11 cellular contexts compared by ENCODE assay signal in genomic region chr10:97444212-97444611, GRCh38. TPM values are rescaled to one million over a fixed set of nuclear protein-coding genes. Genes with fewer than 3 reads are reported as not detected.
DNase-seq lines count a peak whose midpoint lies in the region; ATAC-seq, FAIRE-seq and TF ChIP-seq lines count a peak whose summit lies in the region.
"Had no signal": no experiment of that assay in that cellular context is flagged by ENCODE, and none has a peak within 500 bp of the region (broad histone marks: within the 10 kb centered on the region; RNA-seq: fewer than 3 reads in every experiment).

No MANE protein-coding gene starts in this region.

- TF ChIP-seq RAD21 in A549 (conservative IDR thresholded peaks at IDR 0.05 in 1 of 2, IDR thresholded peaks at IDR 0.05 in 1 of 2) (no peak), HCT116 (IDR thresholded peaks at IDR 0.05; ENCODE audit: low read depth) (no peak), GM12878 (IDR thresholded peaks at IDR 0.05; ENCODE audit: insufficient read depth, low read depth, low read length) (no peak)

- no peaks in the 10 kb centered on the region for H3K9me2 ChIP-seq in HCT116 (ENCODE audit: insufficient read depth)

- no peak for DNase-seq in A549 (ENCODE audit: low read depth in 1 of 2, low spot score in 1 of 2)
- no peak for DNase-seq in HCT116 (ENCODE audit: low read depth, low spot score)
- no peak for DNase-seq in GM12878 (ENCODE audit: low read depth, low spot score)
- no peak for DNase-seq in tibial nerve (ENCODE audit: low spot score in 2 of 2)
- DNase-seq: NCI-H2081 treated with DMSO at 0.1 percent for 48 hours, testis had no signal

- POLR2A ChIA-PET in A549 (lab: Yijun Ruan, JAX), result no interaction called here
- POLR2A ChIA-PET in HCT116 (lab: Charles Lee), result no interaction called here
- POLR2A ChIA-PET in GM12878 (lab: Charles Lee), result interaction anchor here (0.6 to 1.3 kb wide), 2 partner anchors 15 to 110 kb away, joined by 3 to 4 read pairs; no protein-coding TSS in a partner anchor

- no peak for FAIRE-seq in A549 (lab: Jason Lieb, UNC)
- FAIRE-seq in GM12878 (lab: Jason Lieb, UNC), result no peak
- FAIRE-seq: GM12891, islet of Langerhans had no signal

- H3K4me2 ChIP-seq in A549, result no peak overlapping the region; the same call in 2 of the 3 replicates
- peak overlapping the region; percentile 87 for H3K4me2 ChIP-seq in HCT116 (ENCODE audit: low read length)
- peak overlapping the region; percentile 91 for H3K4me2 ChIP-seq in GM12878 (ENCODE audit: control insufficient read depth, insufficient read depth)

- no peaks in the 10 kb centered on the region for H3K27me3 ChIP-seq in HCT116 (ENCODE audit: insufficient read depth, low read length)
- no peaks in the 10 kb centered on the region for H3K27me3 ChIP-seq in GM12878 (replicated peaks in 1 of 2; ENCODE audit: control insufficient read depth in 2 of 2, insufficient read depth in 2 of 2, low read length in 1 of 2)
- no peaks in the 10 kb centered on the region for H3K27me3 ChIP-seq in tibial nerve
- H3K27me3 ChIP-seq: testis had no signal

- ATAC-seq in A549, result no peak
- no peak for ATAC-seq in HCT116
- ATAC-seq in GM12878, result no peak
- no peak for ATAC-seq in HG03097 (IDR thresholded peaks at IDR 0.05; ENCODE audit: low FRiP score, unreplicated experiment)
- no peak for ATAC-seq in HG02642 (IDR thresholded peaks at IDR 0.05; ENCODE audit: poor library complexity, unreplicated experiment)
- ATAC-seq: Right ventricle myocardium inferior had no signal

- TF ChIP-seq CTCF in A549 (IDR thresholded peaks at IDR 0.05) (no peak), HCT116 (IDR thresholded peaks at IDR 0.05 in 2 of 3, conservative IDR thresholded peaks at IDR 0.05 in 1 of 3; ENCODE audit: borderline replicate concordance in 1 of 3, insufficient read depth in 1 of 3, low read depth in 2 of 3, low read length in 2 of 3) (no peak), GM12878 (IDR thresholded peaks at IDR 0.05 in 2 of 3, conservative IDR thresholded peaks at IDR 0.05 in 1 of 3; ENCODE audit: control insufficient read depth in 2 of 3, extremely low read depth in 1 of 3, insufficient read depth in 1 of 3, low read depth in 3 of 3, low read length in 3 of 3) (no peak), tibial nerve (IDR thresholded peaks at IDR 0.05) (no peak)

- BruUV-seq in HCT116 (replicated peaks; lab: Mats Ljungman, UMichigan) (no TSS peak), GM12878 (replicated peaks; lab: Mats Ljungman, UMichigan) (no TSS peak)

- intact Hi-C loops in HCT116 (cut with micrococcal nuclease) (no loop called here), GM12878 (cut with micrococcal nuclease; ENCODE audit: unreplicated experiment) (no loop called here)

- peaks cover 0 to 8% of the 10 kb centered on the region in 2 experiments; a peak in 1 of 4 replicates for H3K36me3 ChIP-seq in HCT116 (ENCODE audit: control insufficient read depth in 1 of 2, insufficient read depth in 2 of 2, low read length in 2 of 2)
- peaks cover 0 to 16% of the 10 kb centered on the region in 2 experiments; a peak in 3 of 4 replicates for H3K36me3 ChIP-seq in GM12878 (ENCODE audit: control insufficient read depth in 2 of 2, insufficient read depth in 2 of 2, low read length in 1 of 2)
- H3K36me3 ChIP-seq in tibial nerve, result peaks cover 0 to 30% (median 0%) of the 10 kb centered on the region in 3 donors

- H3K27ac ChIP-seq in A549 (no peak overlapping the region), HCT116 (ENCODE audit: low read depth, low read length) (no peak overlapping the region), GM12878 (ENCODE audit: control insufficient read depth, insufficient read depth) (no peak overlapping the region), tibial nerve (no peak overlapping the region)
- H3K27ac ChIP-seq: testis had no signal

- TF ChIP-seq POLR2A in A549 (IDR thresholded peaks at IDR 0.05; ENCODE audit: low read length), result no peak
- TF ChIP-seq POLR2A in HCT116 (IDR thresholded peaks at IDR 0.05; ENCODE audit: borderline replicate concordance, extremely low read depth, insufficient read depth, insufficient read length), result no peak
- TF ChIP-seq POLR2A in GM12878 (IDR thresholded peaks at IDR 0.05; ENCODE audit: low read depth, low read length), result no peak
- TF ChIP-seq POLR2A in tibial nerve (IDR thresholded peaks at IDR 0.05), result no peak

- H3K4me1 ChIP-seq in A549 (peaks cover 27% of the 10 kb centered on the region), HCT116 (ENCODE audit: control insufficient read depth in 1 of 2, insufficient read depth in 2 of 2, low read length in 2 of 2) (peaks cover 10 to 21% of the 10 kb centered on the region in 2 experiments), GM12878 (ENCODE audit: control insufficient read depth, insufficient read depth, low read length) (peaks cover 8% of the 10 kb centered on the region), tibial nerve (peaks cover 0 to 45% (median 21%) of the 10 kb centered on the region in 4 donors)

- no peak overlapping the region for H3K4me3 ChIP-seq in A549
- no peak overlapping the region; a peak in 1 of 4 replicates for H3K4me3 ChIP-seq in HCT116 (replicated peaks in 1 of 2; ENCODE audit: low read depth in 1 of 2, low read length in 2 of 2)
- H3K4me3 ChIP-seq in GM12878, result peak overlapping the region; percentile 89; the same call in 1 of the 2 replicates
- no peak overlapping the region for H3K4me3 ChIP-seq in tibial nerve
- H3K4me3 ChIP-seq: testis had no signal

- CTCF ChIA-PET in A549 (lab: Yijun Ruan, JAX), result interaction anchor here (0.6 to 3.1 kb wide), 8 partner anchors 10 to 806 kb away, joined by 3 to 10 read pairs (median 5); no protein-coding TSS in a partner anchor
- CTCF ChIA-PET in HCT116 (lab: Charles Lee), result no interaction called here
- CTCF ChIA-PET in GM12878 (lab: Yijun Ruan, JAX), result interaction anchor here (0.7 to 3.6 kb wide), 9 partner anchors 8 to 166 kb away, joined by 3 to 18 read pairs (median 4); partner anchors contain the start of gene RRP12

- in situ Hi-C loops in GM12878 (cut with MboI), result no loop called here

- H2AFZ ChIP-seq in HCT116 (ENCODE audit: low read depth, low read length, poor library complexity, severe bottlenecking) (no peak overlapping the region), GM12878 (ENCODE audit: control insufficient read depth, low read depth, low read length) (no peak overlapping the region)

- RAD21 ChIA-PET in HCT116 (lab: Charles Lee; ENCODE audit: low non-redundant PET in 1 of 2, low total read pairs in 2 of 2, uncharacterized antibody in 2 of 2, unreplicated experiment in 2 of 2) (no interaction called here), GM12878 (lab: Charles Lee; ENCODE audit: unreplicated experiment) (interaction anchor here (1.8 kb wide), 1 partner anchor 35 kb away, joined by 5 read pairs; no protein-coding TSS in a partner anchor)

- 92% methylated on average over 1 of the region's 1 CpG for WGBS in A549 (ENCODE audit: missing lambda C conversion rate)
- WGBS in GM12878 (ENCODE audit: insufficient coverage, insufficient replicate concordance, low lambda C conversion rate, missing lambda C conversion rate), result 5% methylated on average over 1 of the region's 1 CpG
- 93 to 95% methylated on average over 1 of the region's 1 CpG for WGBS in tibial nerve, 2 donors

- H3K9me3 ChIP-seq in A549, result no peaks in the 10 kb centered on the region
- no peaks in the 10 kb centered on the region for H3K9me3 ChIP-seq in HCT116 (ENCODE audit: control insufficient read depth in 1 of 2, insufficient read depth in 1 of 2, low read depth in 1 of 2, low read length in 2 of 2)
- no peaks in the 10 kb centered on the region; the same call in 2 of the 3 replicates for H3K9me3 ChIP-seq in GM12878 (replicated peaks; ENCODE audit: control insufficient read depth, insufficient read depth, low read length)
- no peaks in the 10 kb centered on the region for H3K9me3 ChIP-seq in tibial nerve
- H3K9me3 ChIP-seq: testis had no signal

- SMC1A ChIA-PET in GM12878 (lab: Charles Lee; ENCODE audit: uncharacterized antibody, unreplicated experiment), result interaction anchor here (0.8 to 3.0 kb wide), 6 partner anchors 13 to 723 kb away, joined by 3 to 12 read pairs (median 4); no protein-coding TSS in a partner anchor

- H4K20me1 ChIP-seq in HCT116 (ENCODE audit: insufficient read depth) (no peaks in the 10 kb centered on the region), GM12878 (ENCODE audit: control insufficient read depth, insufficient read depth) (no peaks in the 10 kb centered on the region)

- H3K79me2 ChIP-seq in HCT116 (ENCODE audit: insufficient read depth, low read length), result peaks cover 53% of the 10 kb centered on the region
- peaks cover 36% of the 10 kb centered on the region for H3K79me2 ChIP-seq in GM12878 (ENCODE audit: control insufficient read depth, insufficient read depth, low read length)

- H3K9ac ChIP-seq in HCT116 (ENCODE audit: low read length), result no peak overlapping the region
- no peak overlapping the region for H3K9ac ChIP-seq in GM12878 (ENCODE audit: control insufficient read depth, insufficient read depth, low read length)

- TF ChIP-seq EP300 in A549 (IDR thresholded peaks at IDR 0.05) (no peak), GM12878 (IDR thresholded peaks at IDR 0.05; ENCODE audit: borderline replicate concordance in 1 of 2, control insufficient read depth in 1 of 2, low read depth in 2 of 2, low read length in 2 of 2) (no peak), tibial nerve (IDR thresholded peaks at IDR 0.05) (no peak)

RNA-seq across cellular contexts. Expression of gene EXOSC1, which starts 1.6 kb away (rescaled TPM):
- 64.0 and 71.7 TPM in 2 replicates for polyA plus RNA-seq in A549 (2011; rRNA removed)
- 61.0 and 63.8 TPM in 2 replicates for polyA plus RNA-seq in A549 (2012; cell fraction: cytosol; rRNA removed)
- polyA plus RNA-seq in A549 (2012; cell fraction: nucleus; rRNA removed), result 30.0 and 36.1 TPM in 2 replicates
- polyA plus RNA-seq in A549 (2017; fragmentation: RNase III; extraction: RNeasy Plus Mini Kit Qiagen cat#74134 plus additional on column Dnase treatment), result 54.0 to 54.8 TPM (median 54.8 TPM) in 3 replicates
- polyA minus RNA-seq in A549 (2011; rRNA and poly(A)+ RNA removed), result 37.4 and 41.4 TPM in 2 replicates
- 38.9 TPM for total RNA-seq in HCT116 (2021; ENCODE audit: unreplicated experiment)
- 44.7 and 53.0 TPM in 2 replicates for polyA plus RNA-seq in HCT116 (2012)
- total RNA-seq in GM12878 (2013; cell fraction: nucleolus; rRNA removed), result 32.7 and 33.1 TPM in 2 replicates
- total RNA-seq in GM12878 (2014; rRNA removed), result 63.1 and 65.8 TPM in 2 replicates
- 63.8 and 65.7 TPM in 2 replicates for total RNA-seq in GM12878 (2014; rRNA removed; fragmentation: Illumina TruSeq; extraction: Trizol)
- total RNA-seq in GM12878 (2021), result 43.4 and 50.3 TPM in 2 replicates
- 43.6 TPM for polyA plus RNA-seq in GM12878 (2011; ENCODE audit: low read depth)
- 50.8 and 53.7 TPM in 2 replicates for polyA plus RNA-seq in GM12878 (2011; rRNA removed)
- 56.7 and 58.7 TPM in 2 replicates for polyA plus RNA-seq in GM12878 (2011; cell fraction: cytosol; rRNA removed)
- 27.4 and 30.1 TPM in 2 replicates for polyA plus RNA-seq in GM12878 (2011; cell fraction: nucleus; rRNA removed)
- 44.2 and 44.4 TPM in 2 replicates for polyA plus RNA-seq in GM12878 (2012)
- 80.5 and 83.4 TPM in 2 replicates for polyA plus RNA-seq in GM12878 (2014; fragmentation: Illumina TruSeq; extraction: Trizol)
- 100 to 1,000 TPM in 1 of 2 experiments, 10 to 100 TPM in 1; 88.8 to 121 TPM for polyA plus RNA-seq in GM12878 (2014; fragmentation: Nextera tagmentation; extraction: Ambion mirVana)
- polyA plus RNA-seq in GM12878 (2014; rRNA removed), result 65.7 and 66.7 TPM in 2 replicates
- 100 to 1,000 TPM; 116 to 119 TPM for polyA plus RNA-seq in GM12878 (2016; fragmentation: Nextera tagmentation; extraction: Ambion mirVana)
- polyA minus RNA-seq in GM12878 (2011; rRNA and poly(A)+ RNA removed), result 30.1 and 31.1 TPM in 2 replicates
- polyA minus RNA-seq in GM12878 (2011; cell fraction: cytosol; rRNA and poly(A)+ RNA removed), result 6.4 and 13.6 TPM in 2 replicates
- 9.2 and 15.8 TPM in 2 replicates for polyA minus RNA-seq in GM12878 (2011; cell fraction: nucleus; rRNA and poly(A)+ RNA removed)
- total RNA-seq in tibial nerve, result 10 to 100 TPM; 21.6 to 40.8 (median 33.4) TPM

RNA-seq across cellular contexts. Expression of gene ZDHHC16, which starts 1.8 kb away (rescaled TPM):
- 57.0 and 71.6 TPM in 2 replicates for polyA plus RNA-seq in A549 (2011; rRNA removed)
- polyA plus RNA-seq in A549 (2012; cell fraction: cytosol; rRNA removed), result 70.1 and 86.8 TPM in 2 replicates
- polyA plus RNA-seq in A549 (2012; cell fraction: nucleus; rRNA removed), result 65.8 and 75.7 TPM in 2 replicates
- 47.7 to 53.0 TPM (median 51.0 TPM) in 3 replicates for polyA plus RNA-seq in A549 (2017; fragmentation: RNase III; extraction: RNeasy Plus Mini Kit Qiagen cat#74134 plus additional on column Dnase treatment)
- polyA minus RNA-seq in A549 (2011; rRNA and poly(A)+ RNA removed), result 95.0 and 111 TPM in 2 replicates
- 34.0 TPM for total RNA-seq in HCT116 (2021; ENCODE audit: unreplicated experiment)
- 23.9 and 32.2 TPM in 2 replicates for polyA plus RNA-seq in HCT116 (2012)
- 27.9 and 36.8 TPM in 2 replicates for total RNA-seq in GM12878 (2013; cell fraction: nucleolus; rRNA removed)
- total RNA-seq in GM12878 (2014; rRNA removed), result 30.0 and 30.6 TPM in 2 replicates
- total RNA-seq in GM12878 (2014; rRNA removed; fragmentation: Illumina TruSeq; extraction: Trizol), result 27.3 and 29.6 TPM in 2 replicates
- 27.7 and 30.5 TPM in 2 replicates for total RNA-seq in GM12878 (2021)
- polyA plus RNA-seq in GM12878 (2011; ENCODE audit: low read depth), result 11.7 TPM
- polyA plus RNA-seq in GM12878 (2011; rRNA removed), result 17.6 and 25.7 TPM in 2 replicates
- polyA plus RNA-seq in GM12878 (2011; cell fraction: cytosol; rRNA removed), result 42.2 and 45.9 TPM in 2 replicates
- polyA plus RNA-seq in GM12878 (2011; cell fraction: nucleus; rRNA removed), result 36.1 and 42.5 TPM in 2 replicates
- 14.2 and 16.8 TPM in 2 replicates for polyA plus RNA-seq in GM12878 (2012)
- polyA plus RNA-seq in GM12878 (2014; fragmentation: Illumina TruSeq; extraction: Trizol), result 40.7 and 43.2 TPM in 2 replicates
- 10 to 100 TPM; 16.8 to 20.0 TPM for polyA plus RNA-seq in GM12878 (2014; fragmentation: Nextera tagmentation; extraction: Ambion mirVana)
- 26.5 and 27.8 TPM in 2 replicates for polyA plus RNA-seq in GM12878 (2014; rRNA removed)
- 10 to 100 TPM; 56.6 to 63.1 TPM for polyA plus RNA-seq in GM12878 (2016; fragmentation: Nextera tagmentation; extraction: Ambion mirVana)
- polyA minus RNA-seq in GM12878 (2011; rRNA and poly(A)+ RNA removed), result 45.6 and 55.0 TPM in 2 replicates
- 8.7 and 10.7 TPM in 2 replicates for polyA minus RNA-seq in GM12878 (2011; cell fraction: cytosol; rRNA and poly(A)+ RNA removed)
- 15.4 and 26.1 TPM in 2 replicates for polyA minus RNA-seq in GM12878 (2011; cell fraction: nucleus; rRNA and poly(A)+ RNA removed)
- total RNA-seq in tibial nerve, result 10 to 100 TPM; 26.4 to 50.4 (median 36.0) TPM

RNA-seq across cellular contexts. Expression of gene PGAM1, which starts 18.2 kb away (rescaled TPM):
- polyA plus RNA-seq in A549 (2011; rRNA removed) (459 and 516 TPM in 2 replicates), A549 (2017; fragmentation: RNase III; extraction: RNeasy Plus Mini Kit Qiagen cat#74134 plus additional on column Dnase treatment) (516 to 557 TPM (median 525 TPM) in 3 replicates), GM12878 (2011; rRNA removed) (1,223 and 1,362 TPM in 2 replicates), GM12878 (2014; fragmentation: Illumina TruSeq; extraction: Trizol) (458 and 657 TPM in 2 replicates), GM12878 (2014; fragmentation: Nextera tagmentation; extraction: Ambion mirVana) (100 to 1,000 TPM; 115 to 271 TPM), GM12878 (2014; rRNA removed) (761 and 772 TPM in 2 replicates), GM12878 (2016; fragmentation: Nextera tagmentation; extraction: Ambion mirVana) (1,000 to 10,000 TPM; 1,161 to 1,235 TPM)
- polyA plus RNA-seq in A549 (2012; cell fraction: cytosol; rRNA removed), result 497 and 598 TPM in 2 replicates
- polyA plus RNA-seq in A549 (2012; cell fraction: nucleus; rRNA removed), result 365 and 373 TPM in 2 replicates
- polyA minus RNA-seq in A549 (2011; rRNA and poly(A)+ RNA removed), result 361 and 374 TPM in 2 replicates
- total RNA-seq in HCT116 (2021; ENCODE audit: unreplicated experiment) (497 TPM), GM12878 (2014; rRNA removed) (900 and 915 TPM in 2 replicates), GM12878 (2014; rRNA removed; fragmentation: Illumina TruSeq; extraction: Trizol) (522 and 529 TPM in 2 replicates), GM12878 (2021) (716 and 743 TPM in 2 replicates), tibial nerve (100 to 1,000 TPM; 142 to 166 (median 155) TPM)
- 584 and 661 TPM in 2 replicates for polyA plus RNA-seq in HCT116 (2012)
- 129 and 132 TPM in 2 replicates for total RNA-seq in GM12878 (2013; cell fraction: nucleolus; rRNA removed)
- 616 TPM for polyA plus RNA-seq in GM12878 (2011; ENCODE audit: low read depth)
- 1,432 and 1,474 TPM in 2 replicates for polyA plus RNA-seq in GM12878 (2011; cell fraction: cytosol; rRNA removed)
- polyA plus RNA-seq in GM12878 (2011; cell fraction: nucleus; rRNA removed), result 542 and 632 TPM in 2 replicates
- 909 and 1,002 TPM in 2 replicates for polyA plus RNA-seq in GM12878 (2012)
- 705 and 1,086 TPM in 2 replicates for polyA minus RNA-seq in GM12878 (2011; rRNA and poly(A)+ RNA removed)
- 277 and 295 TPM in 2 replicates for polyA minus RNA-seq in GM12878 (2011; cell fraction: cytosol; rRNA and poly(A)+ RNA removed)
- 144 and 158 TPM in 2 replicates for polyA minus RNA-seq in GM12878 (2011; cell fraction: nucleus; rRNA and poly(A)+ RNA removed)

RNA-seq across cellular contexts. Expression of gene RRP12, which starts 43.1 kb away (rescaled TPM):
- polyA plus RNA-seq in A549 (2011; rRNA removed) (38.1 and 40.8 TPM in 2 replicates), A549 (2017; fragmentation: RNase III; extraction: RNeasy Plus Mini Kit Qiagen cat#74134 plus additional on column Dnase treatment) (37.0 to 43.9 TPM (median 37.9 TPM) in 3 replicates), GM12878 (2011; rRNA removed) (5.0 and 13.9 TPM in 2 replicates), GM12878 (2014; fragmentation: Illumina TruSeq; extraction: Trizol) (5.1 and 16.5 TPM in 2 replicates), GM12878 (2014; fragmentation: Nextera tagmentation; extraction: Ambion mirVana) (1 to 10 TPM; 5.3 to 5.7 TPM), GM12878 (2014; rRNA removed) (17.1 and 22.1 TPM in 2 replicates), GM12878 (2016; fragmentation: Nextera tagmentation; extraction: Ambion mirVana) (10 to 100 TPM; 47.2 to 48.7 TPM)
- polyA plus RNA-seq in A549 (2012; cell fraction: cytosol; rRNA removed), result 29.5 and 30.1 TPM in 2 replicates
- polyA plus RNA-seq in A549 (2012; cell fraction: nucleus; rRNA removed), result 110 and 127 TPM in 2 replicates
- 66.7 and 83.7 TPM in 2 replicates for polyA minus RNA-seq in A549 (2011; rRNA and poly(A)+ RNA removed)
- total RNA-seq in HCT116 (2021; ENCODE audit: unreplicated experiment) (67.0 TPM), GM12878 (2014; rRNA removed) (27.2 and 32.6 TPM in 2 replicates), GM12878 (2014; rRNA removed; fragmentation: Illumina TruSeq; extraction: Trizol) (14.6 and 14.9 TPM in 2 replicates), GM12878 (2021) (47.7 and 48.3 TPM in 2 replicates), tibial nerve (10 to 100 TPM; 14.7 to 50.7 (median 24.4) TPM)
- polyA plus RNA-seq in HCT116 (2012), result 44.4 and 47.7 TPM in 2 replicates
- 71.8 and 82.0 TPM in 2 replicates for total RNA-seq in GM12878 (2013; cell fraction: nucleolus; rRNA removed)
- polyA plus RNA-seq in GM12878 (2011; ENCODE audit: low read depth), result 9.1 TPM
- 8.6 and 8.9 TPM in 2 replicates for polyA plus RNA-seq in GM12878 (2011; cell fraction: cytosol; rRNA removed)
- polyA plus RNA-seq in GM12878 (2011; cell fraction: nucleus; rRNA removed), result 38.5 and 56.3 TPM in 2 replicates
- polyA plus RNA-seq in GM12878 (2012), result 14.7 and 17.0 TPM in 2 replicates
- polyA minus RNA-seq in GM12878 (2011; rRNA and poly(A)+ RNA removed), result 19.9 and 23.0 TPM in 2 replicates
- 7.4 and 14.5 TPM in 2 replicates for polyA minus RNA-seq in GM12878 (2011; cell fraction: cytosol; rRNA and poly(A)+ RNA removed)
- polyA minus RNA-seq in GM12878 (2011; cell fraction: nucleus; rRNA and poly(A)+ RNA removed), result 22.7 and 41.5 TPM in 2 replicates

RNA-seq across cellular contexts. Expression of gene MMS19, which starts 54.0 kb away (rescaled TPM):
- 65.6 and 83.4 TPM in 2 replicates for polyA plus RNA-seq in A549 (2011; rRNA removed)
- polyA plus RNA-seq in A549 (2012; cell fraction: cytosol; rRNA removed), result 58.3 and 75.3 TPM in 2 replicates
- 193 and 200 TPM in 2 replicates for polyA plus RNA-seq in A549 (2012; cell fraction: nucleus; rRNA removed)
- polyA plus RNA-seq in A549 (2017; fragmentation: RNase III; extraction: RNeasy Plus Mini Kit Qiagen cat#74134 plus additional on column Dnase treatment), result 56.3 to 60.6 TPM (median 60.4 TPM) in 3 replicates
- 136 and 153 TPM in 2 replicates for polyA minus RNA-seq in A549 (2011; rRNA and poly(A)+ RNA removed)
- 101 TPM for total RNA-seq in HCT116 (2021; ENCODE audit: unreplicated experiment)
- 87.2 and 107 TPM in 2 replicates for polyA plus RNA-seq in HCT116 (2012)
- total RNA-seq in GM12878 (2013; cell fraction: nucleolus; rRNA removed), result 156 and 163 TPM in 2 replicates
- total RNA-seq in GM12878 (2014; rRNA removed), result 90.8 and 97.3 TPM in 2 replicates
- 49.1 and 54.4 TPM in 2 replicates for total RNA-seq in GM12878 (2014; rRNA removed; fragmentation: Illumina TruSeq; extraction: Trizol)
- 71.7 and 74.3 TPM in 2 replicates for total RNA-seq in GM12878 (2021)
- 38.0 TPM for polyA plus RNA-seq in GM12878 (2011; ENCODE audit: low read depth)
- 99.9 and 112 TPM in 2 replicates for polyA plus RNA-seq in GM12878 (2011; rRNA removed)
- 133 and 141 TPM in 2 replicates for polyA plus RNA-seq in GM12878 (2011; cell fraction: cytosol; rRNA removed)
- polyA plus RNA-seq in GM12878 (2011; cell fraction: nucleus; rRNA removed), result 365 and 440 TPM in 2 replicates
- polyA plus RNA-seq in GM12878 (2012), result 48.6 and 67.0 TPM in 2 replicates
- 54.7 and 57.6 TPM in 2 replicates for polyA plus RNA-seq in GM12878 (2014; fragmentation: Illumina TruSeq; extraction: Trizol)
- 10 to 100 TPM; 40.2 to 74.3 TPM for polyA plus RNA-seq in GM12878 (2014; fragmentation: Nextera tagmentation; extraction: Ambion mirVana)
- polyA plus RNA-seq in GM12878 (2014; rRNA removed), result 86.3 and 96.8 TPM in 2 replicates
- polyA plus RNA-seq in GM12878 (2016; fragmentation: Nextera tagmentation; extraction: Ambion mirVana), result 10 to 100 TPM; 54.4 to 63.7 TPM
- 159 and 220 TPM in 2 replicates for polyA minus RNA-seq in GM12878 (2011; rRNA and poly(A)+ RNA removed)
- 43.4 and 51.8 TPM in 2 replicates for polyA minus RNA-seq in GM12878 (2011; cell fraction: cytosol; rRNA and poly(A)+ RNA removed)
- polyA minus RNA-seq in GM12878 (2011; cell fraction: nucleus; rRNA and poly(A)+ RNA removed), result 93.6 and 113 TPM in 2 replicates
- total RNA-seq in tibial nerve, result 10 to 100 TPM; 80.4 to 90.2 (median 88.4) TPM
